In the genomic region with DNA sequence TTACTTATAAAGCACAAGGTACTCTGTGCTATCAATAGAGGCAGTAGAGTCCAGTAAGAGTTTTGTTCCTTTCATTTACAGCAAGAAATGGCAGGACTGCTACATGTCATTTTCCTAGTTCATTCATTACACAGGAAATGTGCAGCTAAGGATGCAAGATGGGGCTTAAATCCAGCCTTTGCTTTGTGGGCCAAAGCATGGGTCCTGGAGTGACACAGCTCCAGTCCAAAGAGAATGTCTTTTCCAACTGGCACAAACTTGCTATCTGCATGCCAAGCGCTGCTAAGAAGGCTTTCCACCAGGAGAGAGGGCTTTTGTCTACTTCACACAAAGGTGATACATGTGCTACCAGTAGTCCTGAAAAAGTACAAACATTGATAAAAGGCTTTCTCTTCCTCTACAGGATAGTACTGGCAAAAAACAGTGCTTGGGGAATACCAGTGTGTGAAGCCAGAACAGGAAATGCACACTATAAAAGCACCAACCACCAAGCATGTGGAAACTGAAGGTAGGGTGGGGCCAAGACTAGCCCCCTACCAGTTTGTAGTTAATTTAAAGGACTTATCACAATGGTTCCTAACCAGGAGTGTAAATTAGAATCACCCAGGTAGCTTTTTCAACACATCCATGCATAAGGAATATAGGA, we compare ENCODE assay signal across 11 cellular contexts.
DNase-seq lines count a peak whose midpoint lies in the region; ATAC-seq and TF ChIP-seq lines count a peak whose summit lies in the region.
"Had no signal": no experiment of that assay in that cellular context is flagged by ENCODE, and none has a peak within 500 bp of the region (broad histone marks: within the 10 kb centered on the region; RNA-seq: fewer than 3 reads in every experiment).

No MANE protein-coding gene starts in this region.

- no peaks in the 10 kb centered on the region for H3K27me3 ChIP-seq in naive thymus-derived CD4-positive, alpha-beta T cell (ENCODE audit: control insufficient read depth in 2 of 2, insufficient read depth in 2 of 2, low read length in 2 of 2)
- no peaks in the 10 kb centered on the region for H3K27me3 ChIP-seq in esophagus muscularis mucosa

- CTCF ChIA-PET in activated CD8-positive, alpha-beta T cell treated with anti-CD3 and anti-CD28 coated beads, Interleukin-2, amount 10 ng/mL, durations not matched to agents 7 days and 5 days (lab: Charles Lee): interaction anchor here (0.8 to 3.9 kb wide), 15 partner anchors 8 to 157 kb away, joined by 3 to 31 read pairs (median 4); a partner anchor contains a TSS
- CTCF ChIA-PET in naive thymus-derived CD4-positive, alpha-beta T cell (lab: Charles Lee): interaction anchor here (0.6 to 1.7 kb wide), 6 partner anchors 9 to 183 kb away, joined by 3 to 15 read pairs (median 3); no protein-coding TSS in a partner anchor

- intact Hi-C loops in naive thymus-derived CD4-positive, alpha-beta T cell (cut with micrococcal nuclease): loop anchor here in 1 of 2 donors (2.0 kb wide), 1 partner anchor 16 kb away; no protein-coding TSS in a partner anchor
- intact Hi-C loops in esophagus muscularis mucosa (cut with DNase I): no loop called here

- POLR2A ChIA-PET in activated CD8-positive, alpha-beta T cell treated with anti-CD3 and anti-CD28 coated beads, Interleukin-2, amount 10 ng/mL, durations not matched to agents 7 days and 5 days (lab: Charles Lee): interaction anchor here (0.6 to 1.2 kb wide), 2 partner anchors 34 to 45 kb away, joined by 4 read pairs; no protein-coding TSS in a partner anchor
- POLR2A ChIA-PET in naive thymus-derived CD4-positive, alpha-beta T cell (lab: Charles Lee): interaction anchor here (0.6 to 2.0 kb wide), 4 partner anchors 10 to 104 kb away, joined by 3 to 7 read pairs (median 6); no protein-coding TSS in a partner anchor

- peak overlapping the region; percentile 23 for H3K27ac Mint-ChIP-seq in activated CD8-positive, alpha-beta T cell treated with anti-CD3 and anti-CD28 coated beads, Interleukin-2, amount 10 ng/mL, durations not matched to agents 7 days and 5 days
- H3K27ac Mint-ChIP-seq in naive thymus-derived CD4-positive, alpha-beta T cell: peak overlapping the region; percentile 41 to 86 (median 71)

- WGBS in esophagus muscularis mucosa: 100% methylated on average over 1 of the region's 1 CpG

- H3K27ac ChIP-seq in naive thymus-derived CD4-positive, alpha-beta T cell (ENCODE audit: low read depth, low read length): peak overlapping the region; percentile 45
- H3K27ac ChIP-seq in esophagus muscularis mucosa (replicated peaks in 1 of 4): no peak overlapping the region
- H3K27ac ChIP-seq: 22Rv1 had no signal

- TF ChIP-seq CTCF in esophagus muscularis mucosa (IDR thresholded peaks at IDR 0.05): no peak

- ATAC-seq in HG02870 (IDR thresholded peaks at IDR 0.05; ENCODE audit: unreplicated experiment): peak; percentile 63
- ATAC-seq in activated CD8-positive, alpha-beta T cell treated with anti-CD3 and anti-CD28 coated beads, Interleukin-2, amount 10 ng/mL, durations not matched to agents 7 days and 5 days: peak; percentile 54
- peak; percentile 65 for ATAC-seq in naive thymus-derived CD4-positive, alpha-beta T cell

- H3K9me3 Mint-ChIP-seq in activated CD8-positive, alpha-beta T cell treated with anti-CD3 and anti-CD28 coated beads, Interleukin-2, amount 10 ng/mL, durations not matched to agents 7 days and 5 days (ENCODE audit: insufficient read depth): no peaks in the 10 kb centered on the region
- H3K9me3 Mint-ChIP-seq in naive thymus-derived CD4-positive, alpha-beta T cell: no peaks in the 10 kb centered on the region

- H3K27me3 Mint-ChIP-seq in activated CD8-positive, alpha-beta T cell treated with anti-CD3 and anti-CD28 coated beads, Interleukin-2, amount 10 ng/mL, durations not matched to agents 7 days and 5 days (ENCODE audit: low read depth): no peaks in the 10 kb centered on the region
- no peaks in the 10 kb centered on the region for H3K27me3 Mint-ChIP-seq in naive thymus-derived CD4-positive, alpha-beta T cell

- H3K4me3 Mint-ChIP-seq in activated CD8-positive, alpha-beta T cell treated with anti-CD3 and anti-CD28 coated beads, Interleukin-2, amount 10 ng/mL, durations not matched to agents 7 days and 5 days: no peak overlapping the region
- H3K4me3 Mint-ChIP-seq in naive thymus-derived CD4-positive, alpha-beta T cell: peak overlapping the region in 7 of 10 donors; percentile 33 to 55 (median 48)

- no peak for TF ChIP-seq EP300 in esophagus muscularis mucosa (IDR thresholded peaks at IDR 0.05)

- H3K9me3 ChIP-seq in naive thymus-derived CD4-positive, alpha-beta T cell (ENCODE audit: control insufficient read depth in 2 of 3, low read length in 3 of 3): no peaks in the 10 kb centered on the region
- H3K9me3 ChIP-seq in esophagus muscularis mucosa: no peaks in the 10 kb centered on the region

- no peak overlapping the region for H3K4me3 ChIP-seq in naive thymus-derived CD4-positive, alpha-beta T cell (ENCODE audit: low read length)
- no peak overlapping the region for H3K4me3 ChIP-seq in esophagus muscularis mucosa

- peaks cover 30% of the 10 kb centered on the region in 2 donors for H3K4me1 ChIP-seq in naive thymus-derived CD4-positive, alpha-beta T cell (ENCODE audit: control insufficient read depth in 2 of 2, insufficient read depth in 2 of 2, low read length in 2 of 2)
- peaks cover 6 to 33% (median 18%) of the 10 kb centered on the region in 4 donors for H3K4me1 ChIP-seq in esophagus muscularis mucosa

- peaks cover 38% of the 10 kb centered on the region for H3K4me1 Mint-ChIP-seq in activated CD8-positive, alpha-beta T cell treated with anti-CD3 and anti-CD28 coated beads, Interleukin-2, amount 10 ng/mL, durations not matched to agents 7 days and 5 days (ENCODE audit: low read depth)
- H3K4me1 Mint-ChIP-seq in naive thymus-derived CD4-positive, alpha-beta T cell: peaks cover 40 to 87% (median 71%) of the 10 kb centered on the region in 7 donors

- peaks cover 23% of the 10 kb centered on the region for H3K36me3 Mint-ChIP-seq in activated CD8-positive, alpha-beta T cell treated with anti-CD3 and anti-CD28 coated beads, Interleukin-2, amount 10 ng/mL, durations not matched to agents 7 days and 5 days (ENCODE audit: low read depth)
- H3K36me3 Mint-ChIP-seq in naive thymus-derived CD4-positive, alpha-beta T cell: peaks cover 0 to 5% (median 3%) of the 10 kb centered on the region in 5 donors

- TF ChIP-seq POLR2A in esophagus muscularis mucosa (IDR thresholded peaks at IDR 0.05; ENCODE audit: low read depth): no peak

- DNase-seq in DMS153 (lab: John Stamatoyannopoulos, UW) (peak; percentile 0), DMS153 treated with DMSO at 0.1 percent for 48 hours (lab: John Stamatoyannopoulos, UW; ENCODE audit: unreplicated experiment) (no peak), esophagus muscularis mucosa (ENCODE audit: extremely low spot score) (no peak), OCI-M2 (lab: John Stamatoyannopoulos, UW; ENCODE audit: unreplicated experiment) (no peak), DMS 273 treated with DMSO at 0.1 percent for 48 hours (lab: John Stamatoyannopoulos, UW) (no peak)
- no peak for DNase-seq in activated CD8-positive, alpha-beta T cell treated with anti-CD3 and anti-CD28 coated beads, Interleukin-2, amount 10 ng/mL, durations not matched to agents 7 days and 5 days
- peak in 2 of 9 donors; percentile 10 to 16 for DNase-seq in naive thymus-derived CD4-positive, alpha-beta T cell
- DNase-seq: kidney glomerular epithelial cell, NCI-H1436 had no signal

- no peaks in the 10 kb centered on the region for H3K36me3 ChIP-seq in naive thymus-derived CD4-positive, alpha-beta T cell (ENCODE audit: control insufficient read depth in 2 of 3, insufficient read depth in 3 of 3, low read length in 3 of 3)
- peaks cover 0 to 5% (median 2%) of the 10 kb centered on the region in 4 donors for H3K36me3 ChIP-seq in esophagus muscularis mucosa
